ENCODE assay signal across 11 cellular contexts in the genomic region with DNA sequence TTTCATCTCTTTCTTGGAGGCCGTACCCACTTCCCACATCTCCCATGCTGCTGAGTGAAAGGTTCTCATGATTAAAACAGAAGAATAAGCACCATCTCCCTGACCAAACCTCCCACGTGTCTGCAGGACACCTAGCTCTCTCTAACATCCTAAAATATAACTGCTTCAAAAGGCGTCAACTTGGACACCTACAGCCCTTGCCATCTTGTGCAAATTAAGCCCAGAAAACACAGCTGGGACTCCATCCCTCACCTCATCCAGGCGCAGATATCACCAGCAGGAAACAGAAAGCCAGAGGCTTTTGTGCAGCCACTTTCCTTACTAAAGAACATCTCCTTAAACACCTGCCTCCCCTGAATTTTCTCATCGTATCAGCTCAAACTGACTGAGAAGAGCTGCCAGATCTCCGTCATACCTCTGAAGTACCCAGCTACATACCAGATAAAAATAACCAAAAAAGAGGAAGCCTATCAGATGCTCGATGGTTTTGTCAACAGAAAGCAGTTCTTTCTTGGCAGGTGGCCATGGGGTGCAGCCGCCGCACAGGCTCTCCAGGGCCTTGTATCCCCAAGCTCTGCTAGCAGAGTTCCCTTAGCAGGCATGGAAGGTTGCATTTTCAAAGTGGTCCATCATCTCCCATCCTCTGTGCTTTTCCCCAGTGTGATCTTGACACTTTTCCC. TPM values are rescaled to one million over a fixed set of nuclear protein-coding genes. Genes with fewer than 3 reads are reported as not detected.
DNase-seq lines count a peak whose midpoint lies in the region; ATAC-seq and TF ChIP-seq lines count a peak whose summit lies in the region.
"Had no signal": no experiment of that assay in that cellular context is flagged by ENCODE, and none has a peak within 500 bp of the region (broad histone marks: within the 10 kb centered on the region; RNA-seq: fewer than 3 reads in every experiment).

No MANE protein-coding gene starts in this region.

- DNase-seq in stimulated activated naive CD8-positive, alpha-beta T cell treated with anti-CD3 and anti-CD28 coated beads, Interleukin-15, amount 100 ng/mL, for 72 hours = no peak
- peak; percentile 95 for DNase-seq in Karpas-422
- DNase-seq in SW480 (ENCODE audit: low spot score) = no peak
- no peak for DNase-seq in D341Med (ENCODE audit: low spot score)

- no peak for ATAC-seq in stimulated activated naive CD8-positive, alpha-beta T cell treated with anti-CD3 and anti-CD28 coated beads, Interleukin-15, amount 100 ng/mL, for 72 hours
- ATAC-seq in HG03045 (IDR thresholded peaks at IDR 0.05; ENCODE audit: unreplicated experiment) (no peak), GM18505 (IDR thresholded peaks at IDR 0.05; ENCODE audit: unreplicated experiment) (no peak)

- intact Hi-C loops in dendritic cell treated with granulocyte-macrophage colony-stimulating factor and Interleukin-4, amounts not matched to agents 40 ng/mL and 50 ng/mL, for 4 days (cut with micrococcal nuclease) = no loop called here

- no peaks in the 10 kb centered on the region for H3K9me3 Mint-ChIP-seq in stimulated activated naive CD8-positive, alpha-beta T cell treated with anti-CD3 and anti-CD28 coated beads, Interleukin-15, Interleukin-2, amounts not matched to agents 100 ng/mL and 50 ng/mL, for 24 hours
- no peaks in the 10 kb centered on the region for H3K9me3 Mint-ChIP-seq in stimulated activated naive CD8-positive, alpha-beta T cell treated with anti-CD3 and anti-CD28 coated beads, Interleukin-15, amount 100 ng/mL, for 72 hours
- no peaks in the 10 kb centered on the region for H3K9me3 Mint-ChIP-seq in dendritic cell treated with granulocyte-macrophage colony-stimulating factor and Interleukin-4, amounts not matched to agents 40 ng/mL and 50 ng/mL, for 4 days
- H3K9me3 Mint-ChIP-seq: CD14-positive monocyte; T-helper 1 cell treated with Interleukin-12 subunit alpha and Interleukin-12 subunit beta and Interleukin-4 antibody, amounts not matched to agents 30 μg/mL and 1 μg/mL, for 36 hours had no signal

- peak overlapping the region; percentile 45 for H3K4me3 ChIP-seq in Karpas-422 (ENCODE audit: low read length)
- H3K4me3 ChIP-seq: cardiac muscle cell had no signal

- H3K9ac ChIP-seq in Karpas-422 (ENCODE audit: low read length) = peak overlapping the region; percentile 37

- peaks cover 86% of the 10 kb centered on the region for H3K79me2 ChIP-seq in Karpas-422 (ENCODE audit: low read length)

- H3K27ac ChIP-seq in Karpas-422 (ENCODE audit: low read length) = peak overlapping the region; percentile 86
- H3K27ac ChIP-seq: cardiac muscle cell had no signal

- no peaks in the 10 kb centered on the region for H3K9me2 ChIP-seq in Karpas-422 (replicated peaks; ENCODE audit: insufficient read depth, low read length)

- no peaks in the 10 kb centered on the region for H3K27me3 Mint-ChIP-seq in stimulated activated naive CD8-positive, alpha-beta T cell treated with anti-CD3 and anti-CD28 coated beads, Interleukin-15, Interleukin-2, amounts not matched to agents 100 ng/mL and 50 ng/mL, for 24 hours
- no peaks in the 10 kb centered on the region for H3K27me3 Mint-ChIP-seq in stimulated activated naive CD8-positive, alpha-beta T cell treated with anti-CD3 and anti-CD28 coated beads, Interleukin-15, amount 100 ng/mL, for 72 hours
- peaks cover 3% of the 10 kb centered on the region for H3K27me3 Mint-ChIP-seq in dendritic cell treated with granulocyte-macrophage colony-stimulating factor and Interleukin-4, amounts not matched to agents 40 ng/mL and 50 ng/mL, for 4 days

- H3K27ac Mint-ChIP-seq in stimulated activated naive CD8-positive, alpha-beta T cell treated with anti-CD3 and anti-CD28 coated beads, Interleukin-15, Interleukin-2, amounts not matched to agents 100 ng/mL and 50 ng/mL, for 24 hours = peak overlapping the region; percentile 9
- no peak overlapping the region for H3K27ac Mint-ChIP-seq in stimulated activated naive CD8-positive, alpha-beta T cell treated with anti-CD3 and anti-CD28 coated beads, Interleukin-15, amount 100 ng/mL, for 72 hours
- H3K27ac Mint-ChIP-seq in dendritic cell treated with granulocyte-macrophage colony-stimulating factor and Interleukin-4, amounts not matched to agents 40 ng/mL and 50 ng/mL, for 4 days = peak overlapping the region; percentile 5
- H3K27ac Mint-ChIP-seq: T-helper 1 cell treated with Interleukin-12 subunit alpha and Interleukin-12 subunit beta and Interleukin-4 antibody, amounts not matched to agents 30 μg/mL and 1 μg/mL, for 36 hours had no signal

- TF ChIP-seq POLR2A in GM18505 (IDR thresholded peaks at IDR 0.05; ENCODE audit: borderline replicate concordance, extremely low read depth, insufficient read depth, insufficient read length) = no peak

- H3K27me3 ChIP-seq in Karpas-422 (ENCODE audit: low read length) = no peaks in the 10 kb centered on the region
- H3K27me3 ChIP-seq: cardiac muscle cell had no signal

- peaks cover 30% of the 10 kb centered on the region for H3K4me1 Mint-ChIP-seq in stimulated activated naive CD8-positive, alpha-beta T cell treated with anti-CD3 and anti-CD28 coated beads, Interleukin-15, Interleukin-2, amounts not matched to agents 100 ng/mL and 50 ng/mL, for 24 hours (ENCODE audit: low read depth)
- H3K4me1 Mint-ChIP-seq in stimulated activated naive CD8-positive, alpha-beta T cell treated with anti-CD3 and anti-CD28 coated beads, Interleukin-15, amount 100 ng/mL, for 72 hours = peaks cover 59% of the 10 kb centered on the region
- peaks cover 22% of the 10 kb centered on the region for H3K4me1 Mint-ChIP-seq in dendritic cell treated with granulocyte-macrophage colony-stimulating factor and Interleukin-4, amounts not matched to agents 40 ng/mL and 50 ng/mL, for 4 days (ENCODE audit: low read depth)

- H3K36me3 Mint-ChIP-seq in stimulated activated naive CD8-positive, alpha-beta T cell treated with anti-CD3 and anti-CD28 coated beads, Interleukin-15, Interleukin-2, amounts not matched to agents 100 ng/mL and 50 ng/mL, for 24 hours (ENCODE audit: low read depth) = peaks cover 5% of the 10 kb centered on the region
- H3K36me3 Mint-ChIP-seq in dendritic cell treated with granulocyte-macrophage colony-stimulating factor and Interleukin-4, amounts not matched to agents 40 ng/mL and 50 ng/mL, for 4 days (ENCODE audit: low read depth) = no peaks in the 10 kb centered on the region
- H3K36me3 Mint-ChIP-seq: CD14-positive monocyte had no signal

- H3K9me3 ChIP-seq in Karpas-422 (ENCODE audit: low read length) = no peaks in the 10 kb centered on the region

- H3K4me3 Mint-ChIP-seq in stimulated activated naive CD8-positive, alpha-beta T cell treated with anti-CD3 and anti-CD28 coated beads, Interleukin-15, Interleukin-2, amounts not matched to agents 100 ng/mL and 50 ng/mL, for 24 hours = no peak overlapping the region
- no peak overlapping the region for H3K4me3 Mint-ChIP-seq in stimulated activated naive CD8-positive, alpha-beta T cell treated with anti-CD3 and anti-CD28 coated beads, Interleukin-15, amount 100 ng/mL, for 72 hours
- no peak overlapping the region for H3K4me3 Mint-ChIP-seq in dendritic cell treated with granulocyte-macrophage colony-stimulating factor and Interleukin-4, amounts not matched to agents 40 ng/mL and 50 ng/mL, for 4 days
- H3K4me3 Mint-ChIP-seq: T-helper 1 cell treated with Interleukin-12 subunit alpha and Interleukin-12 subunit beta and Interleukin-4 antibody, amounts not matched to agents 30 μg/mL and 1 μg/mL, for 36 hours had no signal

- H3K4me1 ChIP-seq in Karpas-422 (ENCODE audit: low read length) = peaks cover 36% of the 10 kb centered on the region

- no peaks in the 10 kb centered on the region for H3K36me3 ChIP-seq in Karpas-422 (ENCODE audit: insufficient read depth, low read length)
- H3K36me3 ChIP-seq: cardiac muscle cell had no signal

- H2AFZ ChIP-seq in Karpas-422 (ENCODE audit: low read length) = no peak overlapping the region

- H3K4me2 ChIP-seq in Karpas-422 (ENCODE audit: low read depth, low read length, poor library complexity, severe bottlenecking) = peak overlapping the region; percentile 68

- H4K20me1 ChIP-seq in Karpas-422 (ENCODE audit: insufficient read depth, low read depth, low read length) = peaks cover 38% of the 10 kb centered on the region

RNA-seq across cellular contexts. Expression of gene MAP3K9, which starts 28.8 kb away (rescaled TPM):
- 17.1 and 19.4 TPM in 2 replicates for total RNA-seq in Karpas-422 (2014; rRNA removed; shearing (Covaris generic); ENCODE audit: low replicate concordance)

Comparison
In these comparisons a context has a peak if more than half of its experiments do, and no peak if none do; other contexts are left out.
1. H3K27ac Mint-ChIP-seq: peak in stimulated activated naive CD8-positive, alpha-beta T cell treated with anti-CD3 and anti-CD28 coated beads, Interleukin-15, Interleukin-2, amounts not matched to agents 100 ng/mL and 50 ng/mL, for 24 hours (single experiment) and dendritic cell treated with granulocyte-macrophage colony-stimulating factor and Interleukin-4, amounts not matched to agents 40 ng/mL and 50 ng/mL, for 4 days (single experiment); none in stimulated activated naive CD8-positive, alpha-beta T cell treated with anti-CD3 and anti-CD28 coated beads, Interleukin-15, amount 100 ng/mL, for 72 hours (0 of 2).